In genomic region chr2:25103287-25103871, GRCh38 we compare ENCODE assay signal across 12 cellular contexts.
DNase-seq lines count a peak whose midpoint lies in the region; ATAC-seq lines count a peak whose summit lies in the region.
"Had no signal": no experiment of that assay in that cellular context is flagged by ENCODE, and none has a peak within 500 bp of the region (broad histone marks: within the 10 kb centered on the region; RNA-seq: fewer than 3 reads in every experiment).

No MANE protein-coding gene starts in this region.

- DNase-seq in right cardiac atrium (peak in 1 of 3 donors; percentile 35), Right ventricle myocardium inferior (ENCODE audit: missing footprints) (no peak), adipocyte (ENCODE audit: low read depth) (peak; percentile 52), globus pallidus (ENCODE audit: low spot score) (peak; percentile 57), inferior parietal cortex (ENCODE audit: extremely low spot score) (no peak), T-helper 9 cell (no peak)
- no peak for DNase-seq in activated CD4-positive, alpha-beta T cell treated with anti-CD3 and anti-CD28 coated beads, Interleukin-2, amount 50 U/mL, for 48 hours
- DNase-seq: activated T-cell treated with anti-CD3 and anti-CD28 coated beads, Interleukin-2, amount 50 U/mL, for 24 hours; immature natural killer cell; NCI-H524 treated with DMSO at 0.1 percent for 48 hours; SHP77 treated with DMSO at 0.1 percent for 48 hours had no signal

- no peak overlapping the region for H3K9ac ChIP-seq in adipocyte (ENCODE audit: low read length)

- ATAC-seq in right cardiac atrium (peak; percentile 7 to 62), Right ventricle myocardium inferior (no peak), HG03571 (IDR thresholded peaks at IDR 0.05; ENCODE audit: unreplicated experiment) (no peak)

- H3K4me1 ChIP-seq in right cardiac atrium (ENCODE audit: control insufficient read depth, insufficient read depth, low read length) (peaks cover 3% of the 10 kb centered on the region), adipocyte (ENCODE audit: control insufficient read depth, insufficient read depth, low read length) (peaks cover 18% of the 10 kb centered on the region)

- no peak overlapping the region for H3K27ac ChIP-seq in right cardiac atrium (ENCODE audit: low read length)

- intact Hi-C loops in right cardiac atrium (cut with DNase I), result no loop called here
- intact Hi-C loops in Right ventricle myocardium inferior (cut with DNase I), result no loop called here

- no peaks in the 10 kb centered on the region for H3K27me3 ChIP-seq in right cardiac atrium (ENCODE audit: control insufficient read depth, insufficient read depth)
- no peaks in the 10 kb centered on the region for H3K27me3 ChIP-seq in adipocyte (replicated peaks; ENCODE audit: control insufficient read depth, insufficient read depth, low read length)

- H3K9me3 ChIP-seq in right cardiac atrium (ENCODE audit: control insufficient read depth, low read length) (no peaks in the 10 kb centered on the region), adipocyte (ENCODE audit: control insufficient read depth, low read length) (no peaks in the 10 kb centered on the region)

- no peak overlapping the region for H3K4me3 ChIP-seq in right cardiac atrium (ENCODE audit: low read length)
- no peak overlapping the region for H3K4me3 ChIP-seq in adipocyte (ENCODE audit: low read length)

- 79% methylated on average over 16 of the region's 16 CpGs for WGBS in right cardiac atrium

- H3K36me3 ChIP-seq in adipocyte (ENCODE audit: control insufficient read depth, insufficient read depth, low read length, severe bottlenecking), result no peaks in the 10 kb centered on the region

Comparison
In these comparisons a context has a peak if more than half of its experiments do, and no peak if none do; other contexts are left out.
1. ATAC-seq: peak in right cardiac atrium (2 of 2); none in Right ventricle myocardium inferior (single experiment) and HG03571 (single experiment).
2. DNase-seq: peak in adipocyte (single experiment) and globus pallidus (single experiment); none in Right ventricle myocardium inferior (single experiment), inferior parietal cortex (single experiment), activated CD4-positive, alpha-beta T cell treated with anti-CD3 and anti-CD28 coated beads, Interleukin-2, amount 50 U/mL, for 48 hours (0 of 2) and T-helper 9 cell (single experiment).